1 cellular context compared by ENCODE assay signal in the genomic region with DNA sequence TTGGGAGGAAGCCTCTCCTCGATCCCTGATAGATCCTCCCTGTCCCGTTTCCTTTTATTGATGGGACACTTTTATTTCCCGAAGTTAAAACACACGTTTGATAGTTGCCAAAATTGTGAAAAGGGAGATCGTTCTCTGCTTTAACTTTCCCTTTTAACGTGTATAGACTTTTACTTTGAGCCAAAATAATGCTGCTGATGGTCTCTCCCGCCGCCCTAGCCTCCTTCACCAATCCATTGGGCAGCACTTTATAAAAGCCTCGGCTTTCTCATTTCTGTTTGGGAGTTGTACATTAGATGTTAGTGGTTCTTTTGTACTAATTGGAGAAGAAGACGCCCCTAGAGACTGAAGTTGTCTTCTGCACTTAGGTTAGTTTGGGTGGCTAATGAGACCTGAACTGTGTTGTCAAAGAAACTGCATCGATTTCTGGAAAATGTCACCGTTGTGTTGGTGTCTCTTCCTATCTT.
TF ChIP-seq lines count a peak whose summit lies in the region.

No MANE protein-coding gene starts in this region.

TF ChIP-seq in HEK293, 187 proteins besides CTCF, POLR2A, EP300 and RAD21 (continued from another document):
- no peak for TF ChIP-seq ZBTB21 (tag by site-specific recombination; IDR thresholded peaks at IDR 0.05)
